18 cellular contexts compared by ENCODE assay signal in genomic region chr12:115394498-115395220, GRCh38.
DNase-seq lines count a peak whose midpoint lies in the region; ATAC-seq and TF ChIP-seq lines count a peak whose summit lies in the region.
"Had no signal": no experiment of that assay in that cellular context is flagged by ENCODE, and none has a peak within 500 bp of the region (broad histone marks: within the 10 kb centered on the region; RNA-seq: fewer than 3 reads in every experiment).

No MANE protein-coding gene starts in this region.

- intact Hi-C loops in left colon (cut with DNase I, micrococcal nuclease): no loop called here

- DNase-seq in AG04450 (ENCODE audit: low read depth, low spot score) (no peak), ELR (ENCODE audit: low read depth) (peak; percentile 9), NCI-H69 (lab: John Stamatoyannopoulos, UW) (peak; percentile 30), left colon (no peak), nephron progenitor cell (no peak)
- no peak for DNase-seq in natural killer cell treated with Interleukin-12 subunit alpha and Interleukin-12 subunit beta and Interleukin-15 and Interleukin-18, amount 100 ng/mL, for 72 hours (ENCODE audit: low spot score)
- DNase-seq: activated CD4-positive, alpha-beta T cell treated with anti-CD3 and anti-CD28 coated beads, Interleukin-2, amount 10 ng/mL, durations not matched to agents 24 days and 14 days; COR-L47; heart left ventricle; kidney; NCI-H446 treated with DMSO at 0.1 percent for 48 hours; stimulated activated CD4-positive, alpha-beta T cell treated with anti-CD3 and anti-CD28 coated beads, Interleukin-4, amount 100 ng/mL, for 4 hours had no signal

- peaks cover 16% of the 10 kb centered on the region for H3K9me3 Mint-ChIP-seq in natural killer cell treated with Interleukin-12 subunit alpha and Interleukin-12 subunit beta and Interleukin-15 and Interleukin-18, amount 100 ng/mL, for 72 hours
- peaks cover 35% of the 10 kb centered on the region for H3K9me3 Mint-ChIP-seq in nephron progenitor cell

- no peak overlapping the region for H3K27ac Mint-ChIP-seq in natural killer cell treated with Interleukin-12 subunit alpha and Interleukin-12 subunit beta and Interleukin-15 and Interleukin-18, amount 100 ng/mL, for 72 hours
- no peak overlapping the region for H3K27ac Mint-ChIP-seq in nephron progenitor cell
- H3K27ac Mint-ChIP-seq: activated CD4-positive, alpha-beta T cell treated with anti-CD3 and anti-CD28 coated beads, Interleukin-2, amount 10 ng/mL, durations not matched to agents 24 days and 14 days; activated naive CD4-positive, alpha-beta T cell treated with anti-CD3 and anti-CD28 coated beads, Interleukin-2, amount 50 U/mL, for 24 hours had no signal

- CTCF ChIA-PET in AG04450 (lab: Charles Lee): interaction anchor here (0.6 to 1.2 kb wide), 3 partner anchors 9 to 525 kb away, joined by 3 to 4 read pairs (median 3); no protein-coding TSS in a partner anchor

- peaks cover 4% of the 10 kb centered on the region; the same call in 1 of the 2 replicates for H3K9me3 ChIP-seq in AG04450 (ENCODE audit: control insufficient read depth, insufficient read depth, low read length)

- ATAC-seq in left colon (peak; percentile 60), HG02642 (IDR thresholded peaks at IDR 0.05; ENCODE audit: poor library complexity, unreplicated experiment) (no peak), GM21737 (IDR thresholded peaks at IDR 0.05; ENCODE audit: unreplicated experiment) (no peak)
- no peak for ATAC-seq in natural killer cell treated with Interleukin-12 subunit alpha and Interleukin-12 subunit beta and Interleukin-15 and Interleukin-18, amount 100 ng/mL, for 72 hours
- ATAC-seq: esophagus mucosa had no signal

- H3K27me3 ChIP-seq in AG04450 (ENCODE audit: control insufficient read depth, insufficient read depth, low read length): no peaks in the 10 kb centered on the region
- H3K27me3 ChIP-seq: heart left ventricle had no signal

- no peaks in the 10 kb centered on the region for H3K27me3 Mint-ChIP-seq in natural killer cell treated with Interleukin-12 subunit alpha and Interleukin-12 subunit beta and Interleukin-15 and Interleukin-18, amount 100 ng/mL, for 72 hours
- H3K27me3 Mint-ChIP-seq in nephron progenitor cell (ENCODE audit: low read depth, poor library complexity): no peaks in the 10 kb centered on the region
- H3K27me3 Mint-ChIP-seq: activated CD4-positive, alpha-beta T cell treated with anti-CD3 and anti-CD28 coated beads, Interleukin-2, amount 10 ng/mL, durations not matched to agents 24 days and 14 days; activated naive CD4-positive, alpha-beta T cell treated with anti-CD3 and anti-CD28 coated beads, Interleukin-2, amount 50 U/mL, for 24 hours had no signal

- no peak overlapping the region for H3K4me3 Mint-ChIP-seq in natural killer cell treated with Interleukin-12 subunit alpha and Interleukin-12 subunit beta and Interleukin-15 and Interleukin-18, amount 100 ng/mL, for 72 hours
- no peak overlapping the region for H3K4me3 Mint-ChIP-seq in nephron progenitor cell
- H3K4me3 Mint-ChIP-seq: activated CD4-positive, alpha-beta T cell treated with anti-CD3 and anti-CD28 coated beads, Interleukin-2, amount 10 ng/mL, durations not matched to agents 24 days and 14 days; activated naive CD4-positive, alpha-beta T cell treated with anti-CD3 and anti-CD28 coated beads, Interleukin-2, amount 50 U/mL, for 24 hours had no signal

- no peaks in the 10 kb centered on the region for H3K4me1 Mint-ChIP-seq in natural killer cell treated with Interleukin-12 subunit alpha and Interleukin-12 subunit beta and Interleukin-15 and Interleukin-18, amount 100 ng/mL, for 72 hours (ENCODE audit: low read depth in 2 of 2)
- H3K4me1 Mint-ChIP-seq in nephron progenitor cell: no peaks in the 10 kb centered on the region
- H3K4me1 Mint-ChIP-seq: activated CD4-positive, alpha-beta T cell treated with anti-CD3 and anti-CD28 coated beads, Interleukin-2, amount 10 ng/mL, durations not matched to agents 24 days and 14 days; activated naive CD4-positive, alpha-beta T cell treated with anti-CD3 and anti-CD28 coated beads, Interleukin-2, amount 50 U/mL, for 24 hours had no signal

- peak overlapping the region; percentile 42 for H3K27ac ChIP-seq in AG04450 (ENCODE audit: low read depth, low read length)
- H3K27ac ChIP-seq: SK-N-MC, thoracic aorta had no signal

- POLR2A ChIA-PET in AG04450 (lab: Yijun Ruan, JAX): interaction anchor here (1.0 kb wide), 1 partner anchor 40 kb away, joined by 4 read pairs; no protein-coding TSS in a partner anchor

- H3K36me3 Mint-ChIP-seq in natural killer cell treated with Interleukin-12 subunit alpha and Interleukin-12 subunit beta and Interleukin-15 and Interleukin-18, amount 100 ng/mL, for 72 hours: peaks cover 4% of the 10 kb centered on the region
- H3K36me3 Mint-ChIP-seq in nephron progenitor cell (ENCODE audit: low read depth): no peaks in the 10 kb centered on the region

- no peak for TF ChIP-seq CTCF in AG04450 (IDR thresholded peaks at IDR 0.05; ENCODE audit: low read depth, low read length)
- no peak for TF ChIP-seq CTCF in nephron progenitor cell (IDR thresholded peaks at IDR 0.05)

- no peak overlapping the region for H3K4me3 ChIP-seq in AG04450 (ENCODE audit: low read depth, low read length)
- H3K4me3 ChIP-seq: heart left ventricle, SK-N-MC, thoracic aorta had no signal

Comparison
In these comparisons a context has a peak if more than half of its experiments do, and no peak if none do; other contexts are left out.
1. DNase-seq: peak in ELR (single experiment) and NCI-H69 (single experiment); none in AG04450 (single experiment), left colon (0 of 2), natural killer cell treated with Interleukin-12 subunit alpha and Interleukin-12 subunit beta and Interleukin-15 and Interleukin-18, amount 100 ng/mL, for 72 hours (single experiment) and nephron progenitor cell (single experiment).